8 cellular contexts compared by ENCODE assay signal in the genomic region with DNA sequence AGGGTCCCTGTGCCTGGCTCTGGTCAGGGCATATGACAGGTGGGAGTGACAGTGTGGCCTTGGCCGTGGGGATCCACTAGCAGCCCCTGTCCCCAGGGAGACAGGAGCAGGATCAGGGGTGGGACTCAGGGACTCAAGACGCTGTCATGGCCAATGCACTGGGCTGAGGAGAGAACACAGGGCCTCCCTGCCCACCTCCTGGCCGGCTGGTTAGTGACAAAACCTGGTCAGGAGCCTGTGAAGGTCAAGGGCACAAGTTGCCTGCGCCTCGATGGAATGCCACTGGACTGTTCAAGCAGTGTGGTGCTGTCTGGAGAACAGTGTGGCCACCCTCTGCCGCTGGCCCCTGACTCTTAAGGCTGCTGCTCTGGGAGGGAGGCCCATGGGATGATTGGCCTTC.
"Had no signal": no experiment of that assay in that cellular context is flagged by ENCODE, and none has a peak within 500 bp of the region (broad histone marks: within the 10 kb centered on the region; RNA-seq: fewer than 3 reads in every experiment).

No MANE protein-coding gene starts in this region.

- H3K4me3 ChIP-seq: GM12878 had no signal

- ATAC-seq: GM12878 had no signal

- FAIRE-seq: G401.6, GM12878, GM12891, GM12892, GM18507, GM19239 had no signal

- DNase-seq: GDM1, GF-D8 had no signal
